In the genomic region with DNA sequence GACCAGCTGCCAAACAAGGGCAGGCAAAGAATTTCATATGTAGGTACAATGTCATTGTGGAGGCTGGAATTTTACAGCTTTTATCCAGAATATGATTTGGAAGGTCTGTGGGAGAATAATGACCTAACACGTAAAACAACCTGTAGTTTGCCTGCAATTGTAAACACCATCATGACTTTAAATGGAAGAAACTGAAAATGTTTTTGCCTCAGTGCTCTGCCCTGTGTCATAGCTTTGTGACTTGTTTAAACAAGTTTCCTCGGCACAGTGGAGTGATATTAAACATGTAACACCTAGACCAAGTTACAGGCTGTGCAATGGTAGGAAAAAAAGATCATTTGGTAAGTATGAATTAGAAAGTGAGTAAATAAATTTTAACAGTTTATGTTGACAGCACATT, we compare ENCODE assay signal across 20 cellular contexts.
"Had no signal": no experiment of that assay in that cellular context is flagged by ENCODE, and none has a peak within 500 bp of the region (broad histone marks: within the 10 kb centered on the region; RNA-seq: fewer than 3 reads in every experiment).

No MANE protein-coding gene starts in this region.

- H3K27ac ChIP-seq: coronary artery, neural progenitor cell, spleen, vagina had no signal

- H3K4me1 ChIP-seq: neural progenitor cell had no signal

- DNase-seq: activated B cell treated with CpG ODN at 0.5 μM for 24 hours; activated CD4-positive, alpha-beta T cell treated with anti-CD3 and anti-CD28 coated beads for 36 hours; activated CD4-positive, alpha-beta T cell treated with anti-CD3 and anti-CD28 coated beads, Interleukin-2, amount 50 U/mL, for 4 hours; activated CD8-positive, alpha-beta memory T cell treated with anti-CD3 and anti-CD28 coated beads for 24 hours; activated naive CD4-positive, alpha-beta T cell treated with Interleukin-2 at 50 U/mL for 16 hours; activated naive CD8-positive, alpha-beta T cell treated with anti-CD3 and anti-CD28 coated beads, Interleukin-2, amount 10 ng/mL, durations not matched to agents 7 days and 5 days; activated T-cell treated with anti-CD3 and anti-CD28 coated beads, Interleukin-2, amount 50 U/mL, for 48 hours; amniotic stem cell; cerebellar nuclear complex; foreskin fibroblast; naive thymus-derived CD8-positive, alpha-beta T cell; spleen; stimulated activated CD4-positive, alpha-beta T cell treated with anti-CD3 and anti-CD28 coated beads, Interleukin-4, amount 100 ng/mL, for 1 hour; stimulated activated naive CD4-positive, alpha-beta T cell treated with Interleukin-2 at 50 U/mL for 16 hours; substantia nigra; T-helper 9 cell had no signal

- H3K27me3 ChIP-seq: neural progenitor cell, spleen, vagina had no signal

- H3K4me3 ChIP-seq: coronary artery, lung, neural progenitor cell, spleen, vagina had no signal

- H3K9ac ChIP-seq: neural progenitor cell had no signal

- H2AFZ ChIP-seq: neural progenitor cell had no signal

- H3K9me3 ChIP-seq: vagina had no signal

- H3K36me3 ChIP-seq: neural progenitor cell, spleen, vagina had no signal

- H3K4me2 ChIP-seq: neural progenitor cell had no signal
